In the genomic region with DNA sequence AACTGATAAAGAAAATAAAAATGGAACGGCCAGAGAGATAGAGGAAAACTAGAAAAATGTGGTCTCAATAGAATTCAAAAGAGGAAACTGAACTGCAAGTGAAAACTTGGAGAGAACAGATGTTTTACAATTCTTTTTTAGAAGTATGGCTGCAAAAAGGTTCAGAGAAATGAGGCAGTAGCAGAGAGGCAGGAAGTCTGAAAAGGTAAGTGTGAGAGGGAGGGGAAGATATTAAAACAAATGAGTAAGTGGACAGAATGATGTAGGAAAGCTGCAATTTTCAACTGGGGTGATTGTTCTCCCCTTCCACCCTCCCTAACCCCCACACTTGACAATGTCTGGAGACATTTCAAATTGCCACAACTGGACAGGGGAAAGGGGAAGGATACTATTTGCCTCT, we compare ENCODE assay signal across 1 cellular context.
TF ChIP-seq lines count a peak whose summit lies in the region.

No MANE protein-coding gene starts in this region.

TF ChIP-seq in GM12878, 131 proteins besides CTCF, POLR2A, EP300 and RAD21:
- 0 out of 2 replicates have a peak, but pooled peaks have one; percentile 22 for TF ChIP-seq NFIC (IDR thresholded peaks at IDR 0.05; ENCODE audit: low read depth, low read length)
- TF ChIP-seq, protein P1, sequence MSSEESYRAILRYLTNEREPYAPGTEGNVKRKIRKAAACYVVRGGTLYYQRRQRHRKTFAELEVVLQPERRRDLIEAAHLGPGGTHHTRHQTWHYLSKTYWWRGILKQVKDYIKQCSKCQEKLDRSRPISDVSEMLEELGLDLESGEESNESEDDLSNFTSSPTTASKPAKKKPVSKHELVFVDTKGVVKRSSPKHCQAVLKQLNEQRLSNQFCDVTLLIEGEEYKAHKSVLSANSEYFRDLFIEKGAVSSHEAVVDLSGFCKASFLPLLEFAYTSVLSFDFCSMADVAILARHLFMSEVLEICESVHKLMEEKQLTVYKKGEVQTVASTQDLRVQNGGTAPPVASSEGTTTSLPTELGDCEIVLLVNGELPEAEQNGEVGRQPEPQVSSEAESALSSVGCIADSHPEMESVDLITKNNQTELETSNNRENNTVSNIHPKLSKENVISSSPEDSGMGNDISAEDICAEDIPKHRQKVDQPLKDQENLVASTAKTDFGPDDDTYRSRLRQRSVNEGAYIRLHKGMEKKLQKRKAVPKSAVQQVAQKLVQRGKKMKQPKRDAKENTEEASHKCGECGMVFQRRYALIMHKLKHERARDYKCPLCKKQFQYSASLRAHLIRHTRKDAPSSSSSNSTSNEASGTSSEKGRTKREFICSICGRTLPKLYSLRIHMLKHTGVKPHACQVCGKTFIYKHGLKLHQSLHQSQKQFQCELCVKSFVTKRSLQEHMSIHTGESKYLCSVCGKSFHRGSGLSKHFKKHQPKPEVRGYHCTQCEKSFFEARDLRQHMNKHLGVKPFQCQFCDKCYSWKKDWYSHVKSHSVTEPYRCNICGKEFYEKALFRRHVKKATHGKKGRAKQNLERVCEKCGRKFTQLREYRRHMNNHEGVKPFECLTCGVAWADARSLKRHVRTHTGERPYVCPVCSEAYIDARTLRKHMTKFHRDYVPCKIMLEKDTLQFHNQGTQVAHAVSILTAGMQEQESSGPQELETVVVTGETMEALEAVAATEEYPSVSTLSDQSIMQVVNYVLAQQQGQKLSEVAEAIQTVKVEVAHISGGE (CRISPR knock-in tag; IDR thresholded peaks at IDR 0.05), result no peak
